Comparison of ENCODE assay signal across 23 cellular contexts in genomic region chr11:77806415-77806814, GRCh38.
"Had no signal": no experiment of that assay in that cellular context is flagged by ENCODE, and none has a peak within 500 bp of the region (broad histone marks: within the 10 kb centered on the region; RNA-seq: fewer than 3 reads in every experiment).

No MANE protein-coding gene starts in this region.

- H3K9ac ChIP-seq: neural progenitor cell had no signal

- H3K27ac Mint-ChIP-seq: activated CD4-positive, alpha-beta memory T cell treated with anti-CD3 and anti-CD28 coated beads, Interleukin-2, amount 10 ng/mL, durations not matched to agents 7 days and 5 days; activated naive CD8-positive, alpha-beta T cell treated with anti-CD3 and anti-CD28 coated beads, Interleukin-2, amount 10 ng/mL, durations not matched to agents 7 days and 5 days; activated T-helper 1 cell treated with anti-CD3 and anti-CD28 coated beads, Interleukin-12 subunit alpha, Interleukin-12 subunit beta, Interleukin-2, Interleukin-4 antibody, amounts not matched to agents 30 ng/mL and 10 ng/mL and 1 ng/mL, durations not matched to agents 14 hours and 24 hours and 36 hours; neural progenitor cell had no signal

- H3K27me3 Mint-ChIP-seq: activated CD4-positive, alpha-beta memory T cell treated with anti-CD3 and anti-CD28 coated beads, Interleukin-2, amount 10 ng/mL, durations not matched to agents 7 days and 5 days; activated naive CD8-positive, alpha-beta T cell treated with anti-CD3 and anti-CD28 coated beads, Interleukin-2, amount 10 ng/mL, durations not matched to agents 7 days and 5 days; naive thymus-derived CD8-positive, alpha-beta T cell had no signal

- H3K4me1 ChIP-seq: breast epithelium, colonic mucosa, neural progenitor cell, suprapubic skin had no signal

- H3K4me3 ChIP-seq: breast epithelium, colonic mucosa, dorsolateral prefrontal cortex, esophagus squamous epithelium, lung, neural progenitor cell, spleen, stomach, suprapubic skin, tibial nerve had no signal

- H3K36me3 ChIP-seq: breast epithelium, colonic mucosa, neural progenitor cell, suprapubic skin, tibial nerve had no signal

- H3K27ac ChIP-seq: breast epithelium, colonic mucosa, dorsolateral prefrontal cortex, esophagus squamous epithelium, neural progenitor cell, spleen, stomach, suprapubic skin, tibial nerve had no signal

- H3K9me3 ChIP-seq: breast epithelium, colonic mucosa, esophagus squamous epithelium, spleen, stomach, suprapubic skin, tibial nerve had no signal

- ATAC-seq: left lobe of liver; naive thymus-derived CD8-positive, alpha-beta T cell had no signal

- H3K27me3 ChIP-seq: breast epithelium, colonic mucosa, dorsolateral prefrontal cortex, esophagus squamous epithelium, neural progenitor cell, spleen, stomach, suprapubic skin, tibial nerve had no signal

- H3K4me2 ChIP-seq: neural progenitor cell had no signal

- H3K4me3 Mint-ChIP-seq: activated CD4-positive, alpha-beta memory T cell treated with anti-CD3 and anti-CD28 coated beads, Interleukin-2, amount 10 ng/mL, durations not matched to agents 7 days and 5 days; activated naive CD8-positive, alpha-beta T cell treated with anti-CD3 and anti-CD28 coated beads, Interleukin-2, amount 10 ng/mL, durations not matched to agents 7 days and 5 days; activated T-helper 1 cell treated with anti-CD3 and anti-CD28 coated beads, Interleukin-12 subunit alpha, Interleukin-12 subunit beta, Interleukin-2, Interleukin-4 antibody, amounts not matched to agents 30 ng/mL and 10 ng/mL and 1 ng/mL, durations not matched to agents 14 hours and 24 hours and 36 hours; neural progenitor cell had no signal

- H2AFZ ChIP-seq: neural progenitor cell had no signal

- DNase-seq: activated CD4-positive, alpha-beta memory T cell treated with anti-CD3 and anti-CD28 coated beads, Interleukin-2, amount 10 ng/mL, durations not matched to agents 7 days and 5 days; activated CD4-positive, alpha-beta T cell treated with anti-CD3 and anti-CD28 coated beads for 48 hours; activated CD4-positive, CD25-positive, alpha-beta regulatory T cell; activated gamma-delta T cell treated with Interleukin-2 at 50 U/mL for 16 hours; activated naive CD8-positive, alpha-beta T cell treated with anti-CD3 and anti-CD28 coated beads, Interleukin-2, amount 10 ng/mL, durations not matched to agents 7 days and 5 days; amniotic stem cell; colonic mucosa; dorsolateral prefrontal cortex; esophagus squamous epithelium; kidney; naive thymus-derived CD8-positive, alpha-beta T cell; posterior cingulate gyrus; spleen; stimulated activated CD4-positive, alpha-beta T cell treated with anti-CD3 and anti-CD28 coated beads, Interleukin-4, amount 100 ng/mL, for 24 hours; stomach; T1000 had no signal

- H3K9me3 Mint-ChIP-seq: activated CD4-positive, alpha-beta memory T cell treated with anti-CD3 and anti-CD28 coated beads, Interleukin-2, amount 10 ng/mL, durations not matched to agents 7 days and 5 days; activated naive CD8-positive, alpha-beta T cell treated with anti-CD3 and anti-CD28 coated beads, Interleukin-2, amount 10 ng/mL, durations not matched to agents 7 days and 5 days; activated T-helper 1 cell treated with anti-CD3 and anti-CD28 coated beads, Interleukin-12 subunit alpha, Interleukin-12 subunit beta, Interleukin-2, Interleukin-4 antibody, amounts not matched to agents 30 ng/mL and 10 ng/mL and 1 ng/mL, durations not matched to agents 14 hours and 24 hours and 36 hours; naive thymus-derived CD8-positive, alpha-beta T cell; neural progenitor cell had no signal
